8 cellular contexts compared by ENCODE assay signal in the genomic region with DNA sequence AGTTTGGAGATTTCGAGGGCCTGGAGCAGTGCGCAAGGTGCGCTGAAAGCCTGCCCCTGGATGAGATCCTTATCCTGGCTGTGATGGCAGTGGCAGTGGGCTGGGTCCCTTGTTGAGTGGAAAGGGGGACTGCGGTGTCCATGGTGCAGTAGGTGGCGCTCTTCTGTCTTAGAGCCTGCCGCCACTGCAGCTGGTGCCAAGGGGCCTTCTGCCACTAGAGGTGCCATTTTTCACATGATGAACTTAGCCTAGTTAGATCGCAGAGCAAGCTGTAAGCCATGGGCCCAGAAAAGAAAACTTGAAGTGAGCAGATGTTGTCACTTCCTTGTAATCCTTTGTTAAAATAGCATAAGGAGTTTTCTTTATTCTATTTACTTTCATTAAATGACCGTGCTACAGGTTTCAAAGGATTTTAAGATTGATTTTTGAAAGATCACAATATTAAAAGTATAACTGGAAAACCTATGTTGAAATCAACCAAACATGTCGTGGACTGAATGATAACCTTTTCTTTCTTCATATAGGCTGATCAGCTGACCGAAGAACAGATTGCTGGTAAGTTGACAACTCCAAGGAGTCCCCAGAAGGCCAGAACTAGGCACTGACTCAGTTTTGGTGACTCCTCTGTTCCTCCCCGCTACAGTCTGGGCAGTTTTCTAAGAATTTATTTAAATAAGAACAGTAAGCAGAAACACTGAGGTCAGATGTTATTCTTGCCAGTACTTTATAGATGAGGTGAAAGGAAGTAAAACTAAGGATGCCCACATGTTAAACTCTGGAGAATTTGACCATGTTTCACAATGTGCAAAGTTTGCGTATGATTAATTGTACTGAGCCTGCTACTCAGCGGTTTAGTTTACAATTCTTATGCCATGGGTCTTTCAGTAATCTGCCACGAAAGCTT. TPM values are rescaled to one million over a fixed set of nuclear protein-coding genes. Genes with fewer than 3 reads are reported as not detected.
DNase-seq lines count a peak whose midpoint lies in the region; ATAC-seq and TF ChIP-seq lines count a peak whose summit lies in the region.

No MANE protein-coding gene starts in this region.

- H3K4me3 Mint-ChIP-seq in activated CD4-positive, alpha-beta memory T cell treated with anti-CD3 and anti-CD28 coated beads for 36 hours: peak overlapping the region; percentile 97

- DNase-seq in CD1c-positive myeloid dendritic cell (ENCODE audit: extremely low spot score) (peak; percentile 95), NCI-H748 treated with DMSO at 0.1 percent for 48 hours (lab: John Stamatoyannopoulos, UW) (peak; percentile 97), dorsolateral prefrontal cortex (peak; percentile 80 to 96 (median 92)), medulla oblongata (ENCODE audit: extremely low spot score) (peak; percentile 98)
- peak; percentile 92 for DNase-seq in activated CD4-positive, alpha-beta memory T cell treated with anti-CD3 and anti-CD28 coated beads for 36 hours
- peak; percentile 62 to 82 (median 79) for DNase-seq in stimulated activated CD4-positive, alpha-beta T cell treated with anti-CD3 and anti-CD28 coated beads, TNF-alpha, amount 100 ng/mL, for 24 hours (ENCODE audit: low read depth in 3 of 3)

- peak overlapping the region in 58 of 59 donors; percentile 21 to 99 (median 97) for H3K27ac ChIP-seq in dorsolateral prefrontal cortex

- CTCF ChIA-PET in activated CD4-positive, alpha-beta memory T cell treated with anti-CD3 and anti-CD28 coated beads for 36 hours (lab: Charles Lee): interaction anchor here (0.6 to 2.9 kb wide), 21 partner anchors 8 to 1473 kb away, joined by 3 to 80 read pairs (median 4); a partner anchor contains a TSS

- H3K4me3 ChIP-seq in dorsolateral prefrontal cortex: peak overlapping the region; percentile 76 to 100 (median 97)

- no peaks in the 10 kb centered on the region for H3K27me3 ChIP-seq in dorsolateral prefrontal cortex

- no peaks in the 10 kb centered on the region for H3K27me3 Mint-ChIP-seq in activated CD4-positive, alpha-beta memory T cell treated with anti-CD3 and anti-CD28 coated beads for 36 hours

- intact Hi-C loops in activated CD4-positive, alpha-beta memory T cell treated with anti-CD3 and anti-CD28 coated beads for 36 hours (cut with micrococcal nuclease): loop anchor here (1.0 to 5.0 kb wide), 7 partner anchors 68 to 663 kb away; a partner anchor contains a TSS
- intact Hi-C loops in dorsolateral prefrontal cortex (cut with DNase I): loop anchor here (1.0 to 10.0 kb wide), 11 partner anchors 53 to 663 kb away; a partner anchor contains a TSS

- ATAC-seq in GM19397 (IDR thresholded peaks at IDR 0.05; ENCODE audit: unreplicated experiment): peak; percentile 34
- ATAC-seq in HG03565 (IDR thresholded peaks at IDR 0.05; ENCODE audit: unreplicated experiment): peak; percentile 57

- H3K4me1 Mint-ChIP-seq in activated CD4-positive, alpha-beta memory T cell treated with anti-CD3 and anti-CD28 coated beads for 36 hours (ENCODE audit: low read depth): peaks cover 52% of the 10 kb centered on the region

- peak overlapping the region; percentile 99 for H3K27ac Mint-ChIP-seq in activated CD4-positive, alpha-beta memory T cell treated with anti-CD3 and anti-CD28 coated beads for 36 hours

- H3K36me3 Mint-ChIP-seq in activated CD4-positive, alpha-beta memory T cell treated with anti-CD3 and anti-CD28 coated beads for 36 hours: peaks cover 62% of the 10 kb centered on the region

- H3K9me3 Mint-ChIP-seq in activated CD4-positive, alpha-beta memory T cell treated with anti-CD3 and anti-CD28 coated beads for 36 hours: no peaks in the 10 kb centered on the region

- POLR2A ChIA-PET in activated CD4-positive, alpha-beta memory T cell treated with anti-CD3 and anti-CD28 coated beads for 36 hours (lab: Charles Lee): interaction anchor here (0.7 to 6.0 kb wide), 8 partner anchors 9 to 844 kb away, joined by 3 to 109 read pairs (median 3); no protein-coding TSS in a partner anchor

- peak; percentile 95 to 100 (median 100) for TF ChIP-seq CTCF in dorsolateral prefrontal cortex (IDR thresholded peaks at IDR 0.05 in 54 of 56, conservative IDR thresholded peaks at IDR 0.05 in 2 of 56; ENCODE audit: low read depth in 1 of 56, partially characterized antibody in 56 of 56)

RNA-seq across cellular contexts. Expression of a gene that starts 3.0 kb away (rescaled TPM):
- total RNA-seq in activated CD4-positive, alpha-beta memory T cell treated with anti-CD3 and anti-CD28 coated beads for 36 hours: 100 to 1,000 TPM; 725 to 733 TPM
- 1,000 to 10,000 TPM; 1,009 to 2,641 (median 1,957) TPM for total RNA-seq in dorsolateral prefrontal cortex

Comparison
In these comparisons a context has a peak if more than half of its experiments do, and no peak if none do; other contexts are left out.
1. Peak in every context shown above with its lines: DNase-seq, ATAC-seq, H3K4me3 ChIP-seq and H3K27ac ChIP-seq.